ENCODE assay signal across 8 cellular contexts in genomic region chr15:52677593-52677992, GRCh38. TPM values are rescaled to one million over a fixed set of nuclear protein-coding genes. Genes with fewer than 3 reads are reported as not detected.
A peak's percentile ranks its signal among the peaks of the same experiment; 100 is the strongest.
DNase-seq lines count a peak whose midpoint lies in the region; ATAC-seq and TF ChIP-seq lines count a peak whose summit lies in the region.

No MANE protein-coding gene starts in this region.

- H3K4me3 ChIP-seq in SJSA1, result peak overlapping the region; percentile 68
- H3K4me3 ChIP-seq in foreskin fibroblast (ENCODE audit: low read depth in 1 of 2, low read length in 2 of 2), result peak overlapping the region; percentile 64 to 74

- no peaks in the 10 kb centered on the region; the same call in 1 of the 2 replicates for H3K4me1 ChIP-seq in SJSA1 (replicated peaks)

- TF ChIP-seq CTCF in foreskin fibroblast (IDR thresholded peaks at IDR 0.05; ENCODE audit: low read depth, low read length), result no peak

- peak overlapping the region; percentile 98 for H3K27ac Mint-ChIP-seq in stimulated activated effector memory CD8-positive, alpha-beta T cell treated with anti-CD3 and anti-CD28 coated beads, Interleukin-12 subunit alpha, Interleukin-12 subunit beta, amount 100 ng/mL, for 72 hours

- H3K9me3 ChIP-seq in SJSA1 (replicated peaks), result no peaks in the 10 kb centered on the region

- no peaks in the 10 kb centered on the region for H3K9me3 Mint-ChIP-seq in stimulated activated effector memory CD8-positive, alpha-beta T cell treated with anti-CD3 and anti-CD28 coated beads, Interleukin-12 subunit alpha, Interleukin-12 subunit beta, amount 100 ng/mL, for 72 hours

- DNase-seq in HCEC 1CT (peak; percentile 2), SJSA1 (ENCODE audit: low read depth in 1 of 2, low spot score in 2 of 2) (peak in 1 of 2 experiments; percentile 42), foreskin fibroblast (no peak), C1 segment of cervical spinal cord (lab: John Stamatoyannopoulos, UW) (no peak), amniotic stem cell (lab: John Stamatoyannopoulos, UW) (no peak)
- no peak for DNase-seq in stimulated activated effector memory CD8-positive, alpha-beta T cell treated with anti-CD3 and anti-CD28 coated beads, Interleukin-12 subunit alpha, Interleukin-12 subunit beta, amount 100 ng/mL, for 72 hours (ENCODE audit: low spot score in 2 of 2)

- ATAC-seq in GM18502 (IDR thresholded peaks at IDR 0.05; ENCODE audit: poor library complexity, unreplicated experiment) (peak; percentile 26), HG03139 (IDR thresholded peaks at IDR 0.05; ENCODE audit: unreplicated experiment) (no peak)
- ATAC-seq in stimulated activated effector memory CD8-positive, alpha-beta T cell treated with anti-CD3 and anti-CD28 coated beads, Interleukin-12 subunit alpha, Interleukin-12 subunit beta, amount 100 ng/mL, for 72 hours, result no peak

- peak overlapping the region; percentile 98 for H3K4me3 Mint-ChIP-seq in stimulated activated effector memory CD8-positive, alpha-beta T cell treated with anti-CD3 and anti-CD28 coated beads, Interleukin-12 subunit alpha, Interleukin-12 subunit beta, amount 100 ng/mL, for 72 hours

- H3K27me3 ChIP-seq in SJSA1 (replicated peaks), result no peaks in the 10 kb centered on the region

- 0 out of 2 replicates have a peak, but pooled peaks cover 7% of the 10 kb centered on the region for H3K36me3 ChIP-seq in SJSA1

- peaks cover 35% of the 10 kb centered on the region for H3K4me1 Mint-ChIP-seq in stimulated activated effector memory CD8-positive, alpha-beta T cell treated with anti-CD3 and anti-CD28 coated beads, Interleukin-12 subunit alpha, Interleukin-12 subunit beta, amount 100 ng/mL, for 72 hours

- peaks cover 52% of the 10 kb centered on the region for H3K36me3 Mint-ChIP-seq in stimulated activated effector memory CD8-positive, alpha-beta T cell treated with anti-CD3 and anti-CD28 coated beads, Interleukin-12 subunit alpha, Interleukin-12 subunit beta, amount 100 ng/mL, for 72 hours

- H3K27ac ChIP-seq in SJSA1, result peak overlapping the region; percentile 24; the same call in 1 of the 2 replicates

RNA-seq across cellular contexts. Expression of gene ATOSA, which starts 1.6 kb away (rescaled TPM):
- total RNA-seq in SJSA1 (2014; rRNA removed; shearing (Covaris generic)), result 2.0 and 4.0 TPM in 2 replicates
